ENCODE assay signal across 8 cellular contexts in the genomic region with DNA sequence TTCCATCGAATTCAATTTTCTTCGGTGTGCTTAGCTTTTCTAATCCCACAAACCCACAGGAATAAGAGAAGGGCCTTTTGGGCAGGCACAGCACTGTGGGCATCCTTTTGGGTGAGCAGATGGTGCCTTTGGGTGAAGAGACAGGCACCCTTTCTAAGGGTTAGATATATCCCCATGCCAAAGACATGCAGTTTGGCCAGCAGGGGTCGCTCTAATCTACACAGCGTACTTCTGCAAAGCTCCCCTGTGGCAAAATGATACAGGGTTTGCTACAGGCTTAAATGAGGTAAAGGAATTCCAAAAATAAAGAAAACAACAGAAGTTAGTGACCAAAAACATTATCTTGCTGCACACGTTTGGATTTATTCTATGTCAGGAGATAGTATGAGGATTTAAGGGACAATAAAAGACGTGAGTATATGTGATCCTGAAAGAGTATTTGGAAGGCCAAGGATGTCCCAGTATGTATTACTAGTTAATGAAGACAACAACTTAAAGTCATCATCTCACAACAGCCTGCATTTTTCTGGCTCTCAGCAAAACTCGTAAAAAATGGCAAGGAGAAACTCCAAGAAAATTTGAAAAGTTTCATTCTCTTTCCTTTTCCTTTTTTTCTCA. TPM values are rescaled to one million over a fixed set of nuclear protein-coding genes. Genes with fewer than 3 reads are reported as not detected.
A peak's percentile ranks its signal among the peaks of the same experiment; 100 is the strongest.
DNase-seq lines count a peak whose midpoint lies in the region; ATAC-seq, FAIRE-seq and TF ChIP-seq lines count a peak whose summit lies in the region.

No MANE protein-coding gene starts in this region.

- H3K9ac ChIP-seq in HepG2 (ENCODE audit: insufficient read depth, low read depth, low read length): no peak overlapping the region

- H3K4me2 ChIP-seq in HepG2 (ENCODE audit: low read depth, low read length): no peak overlapping the region

- no peak for TF ChIP-seq POLR2A in HepG2 (IDR thresholded peaks at IDR 0.05; ENCODE audit: insufficient read depth in 1 of 2, low read depth in 2 of 2, low read length in 2 of 2)

- no peaks in the 10 kb centered on the region for H3K79me2 ChIP-seq in HepG2 (ENCODE audit: insufficient read depth, low read length)

- no peak overlapping the region for H3K27ac ChIP-seq in brain microvascular endothelial cell
- H3K27ac ChIP-seq in HepG2 (ENCODE audit: extremely low read length, insufficient read depth, low read length): no peak overlapping the region

- H3K36me3 Mint-ChIP-seq in T-helper 2 cell treated with Interferon-gamma antibody and Interleukin-4, amounts not matched to agents 5 μg/mL and 100 μg/mL, for 36 hours (ENCODE audit: low read depth): no peaks in the 10 kb centered on the region

- DNase-seq in AG09309 (ENCODE audit: low read depth) (no peak), HT1080 (ENCODE audit: low read depth) (peak; percentile 29), brain microvascular endothelial cell (peak; percentile 40), HepG2 (ENCODE audit: low spot score) (peak; percentile 18), NCI-H1105 treated with DMSO at 0.1 percent for 48 hours (lab: John Stamatoyannopoulos, UW) (no peak)
- peak; percentile 7 for DNase-seq in T-helper 2 cell treated with Interferon-gamma antibody and Interleukin-4, amounts not matched to agents 5 μg/mL and 100 μg/mL, for 36 hours (ENCODE audit: low spot score)
- peak in 4 of 6 experiments; percentile 1 to 16 (median 2) for DNase-seq in stimulated activated naive CD4-positive, alpha-beta T cell (lab: John Stamatoyannopoulos, UW)

- FAIRE-seq in HepG2 (lab: Jason Lieb, UNC): peak; percentile 42

- CTCF ChIA-PET in HepG2 (lab: Yijun Ruan, JAX; ENCODE audit: low intra/inter-chr PET ratio, low total read pairs): interaction anchor here (1.5 kb wide), 1 partner anchor 111 kb away, joined by 5 read pairs; no protein-coding TSS in a partner anchor

- intact Hi-C loops in HepG2 (cut with micrococcal nuclease; ENCODE audit: unreplicated experiment): loop anchor here (1.0 to 5.0 kb wide), 2 partner anchors 111 to 666 kb away; no protein-coding TSS in a partner anchor

- no peak overlapping the region for H3K27ac Mint-ChIP-seq in T-helper 2 cell treated with Interferon-gamma antibody and Interleukin-4, amounts not matched to agents 5 μg/mL and 100 μg/mL, for 36 hours

- H4K20me1 ChIP-seq in HepG2 (ENCODE audit: insufficient read depth, low read length): no peaks in the 10 kb centered on the region

- TF ChIP-seq RAD21 in HepG2 (CRISPR knock-in tag; IDR thresholded peaks at IDR 0.05): no peak

- H3K36me3 ChIP-seq in brain microvascular endothelial cell (replicated peaks): no peaks in the 10 kb centered on the region
- no peaks in the 10 kb centered on the region for H3K36me3 ChIP-seq in HepG2 (replicated peaks in 1 of 2; ENCODE audit: control insufficient read depth in 1 of 2, insufficient read depth in 2 of 2, low read length in 2 of 2)

- POLR2A ChIA-PET in HepG2 (lab: Yijun Ruan, JAX): no interaction called here

- H3K27me3 Mint-ChIP-seq in T-helper 2 cell treated with Interferon-gamma antibody and Interleukin-4, amounts not matched to agents 5 μg/mL and 100 μg/mL, for 36 hours (ENCODE audit: low read depth): no peaks in the 10 kb centered on the region

- no peaks in the 10 kb centered on the region for H3K4me1 ChIP-seq in HepG2 (ENCODE audit: insufficient read depth, low read length)

- TF ChIP-seq CTCF in AG09309 (IDR thresholded peaks at IDR 0.05; ENCODE audit: control insufficient read depth, insufficient read depth, low read depth, low read length, missing control alignments) (peak; percentile 74), brain microvascular endothelial cell (IDR thresholded peaks at IDR 0.05; ENCODE audit: low read depth, low read length, missing control alignments) (peak; percentile 80), HepG2 (CRISPR knock-in tag; IDR thresholded peaks at IDR 0.05) (peak; percentile 63)

- H3K9me3 Mint-ChIP-seq in T-helper 2 cell treated with Interferon-gamma antibody and Interleukin-4, amounts not matched to agents 5 μg/mL and 100 μg/mL, for 36 hours: no peaks in the 10 kb centered on the region

- no peak overlapping the region for H2AFZ ChIP-seq in HepG2 (ENCODE audit: low read length)

- H3K4me3 Mint-ChIP-seq in T-helper 2 cell treated with Interferon-gamma antibody and Interleukin-4, amounts not matched to agents 5 μg/mL and 100 μg/mL, for 36 hours: no peak overlapping the region

- H3K4me3 ChIP-seq in AG09309 (ENCODE audit: control insufficient read depth, low read depth, low read length) (no peak overlapping the region), brain microvascular endothelial cell (ENCODE audit: low read depth, low read length) (no peak overlapping the region), HepG2 (replicated peaks in 1 of 3; ENCODE audit: insufficient read depth in 1 of 3, low read depth in 2 of 3, low read length in 3 of 3) (no peak overlapping the region)

- in situ Hi-C loops in brain microvascular endothelial cell (cut with HindIII; ENCODE audit: low pct_ligation_motif_present, low sequenced_read_pairs) (no loop called here), HepG2 (cut with HindIII; ENCODE audit: extremely low pct_ligation_motif_present, low pct_unique_long_range_greater_than_20kb) (no loop called here)

- no peaks in the 10 kb centered on the region for H3K9me3 ChIP-seq in HepG2 (ENCODE audit: low read length)

- WGBS in HepG2 (ENCODE audit: low lambda C conversion rate): 10% methylated on average over 7 of the region's 7 CpGs

- ATAC-seq in GM18858 (IDR thresholded peaks at IDR 0.05; ENCODE audit: unreplicated experiment) (peak; percentile 72), HepG2 (peak; percentile 89)

- TF ChIP-seq EP300 in HepG2 (IDR thresholded peaks at IDR 0.05; ENCODE audit: low read depth in 2 of 2, low read length in 2 of 2) (no peak), HepG2 (CRISPR knock-in tag; IDR thresholded peaks at IDR 0.05; ENCODE audit: borderline replicate concordance) (no peak)

- no peaks in the 10 kb centered on the region for H3K27me3 ChIP-seq in brain microvascular endothelial cell (replicated peaks)
- no peaks in the 10 kb centered on the region for H3K27me3 ChIP-seq in HepG2 (ENCODE audit: control insufficient read depth in 1 of 2, insufficient read depth in 2 of 2, low read length in 2 of 2)

- no TSS peak for BruUV-seq in HepG2 (replicated peaks; lab: Mats Ljungman, UMichigan)

- no peaks in the 10 kb centered on the region for H3K4me1 Mint-ChIP-seq in T-helper 2 cell treated with Interferon-gamma antibody and Interleukin-4, amounts not matched to agents 5 μg/mL and 100 μg/mL, for 36 hours (ENCODE audit: low read depth)

TF ChIP-seq in HepG2, 621 proteins besides CTCF, POLR2A, EP300 and RAD21 (continues in another document):
- TF ChIP-seq ZMAT3 (CRISPR knock-in tag; conservative IDR thresholded peaks at IDR 0.05) (no peak), NFE2L2 (IDR thresholded peaks at IDR 0.05; ENCODE audit: low read length) (no peak), TP53 (CRISPR knock-in tag; conservative IDR thresholded peaks at IDR 0.05) (no peak), ZNF251 (CRISPR knock-in tag; IDR thresholded peaks at IDR 0.05) (no peak), THYN1 (CRISPR knock-in tag; IDR thresholded peaks at IDR 0.05; ENCODE audit: borderline replicate concordance, low read depth) (no peak), SIN3A (IDR thresholded peaks at IDR 0.05; ENCODE audit: borderline replicate concordance, low read depth, low read length) (no peak), STAG1 (CRISPR knock-in tag; IDR thresholded peaks at IDR 0.05) (peak; percentile 62)
- TF ChIP-seq, protein P1, sequence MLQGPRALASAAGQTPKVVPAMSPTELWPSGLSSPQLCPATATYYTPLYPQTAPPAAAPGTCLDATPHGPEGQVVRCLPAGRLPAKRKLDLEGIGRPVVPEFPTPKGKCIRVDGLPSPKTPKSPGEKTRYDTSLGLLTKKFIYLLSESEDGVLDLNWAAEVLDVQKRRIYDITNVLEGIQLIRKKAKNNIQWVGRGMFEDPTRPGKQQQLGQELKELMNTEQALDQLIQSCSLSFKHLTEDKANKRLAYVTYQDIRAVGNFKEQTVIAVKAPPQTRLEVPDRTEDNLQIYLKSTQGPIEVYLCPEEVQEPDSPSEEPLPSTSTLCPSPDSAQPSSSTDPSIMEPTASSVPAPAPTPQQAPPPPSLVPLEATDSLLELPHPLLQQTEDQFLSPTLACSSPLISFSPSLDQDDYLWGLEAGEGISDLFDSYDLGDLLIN (CRISPR knock-in tag; IDR thresholded peaks at IDR 0.05; ENCODE audit: borderline replicate concordance): no peak

RNA-seq across cellular contexts. Expression of gene PHEX, which starts 49.5 kb away (rescaled TPM):
- total RNA-seq in HT1080 (2014; rRNA removed; shearing (Covaris generic)): 0.47 and 0.59 TPM in 2 replicates
- polyA plus RNA-seq in HT1080 (2015; cell fraction: cytosol; rRNA removed): 0.91 and 1.1 TPM in 2 replicates
- 0.38 and 0.54 TPM in 2 replicates for polyA plus RNA-seq in HT1080 (2015; cell fraction: nucleus; rRNA removed)
- 0.07 and 0.27 TPM in 2 replicates for total RNA-seq in HepG2 (2016; rRNA removed; fragmentation: Illumina TruSeq; extraction: Trizol)
- total RNA-seq in HepG2 (2016; cell fraction: cytosol; rRNA removed; fragmentation: Illumina TruSeq; extraction: Trizol; ENCODE audit: low read depth): 0.20 and 0.35 TPM in 2 replicates
- total RNA-seq in HepG2 (2016; cell fraction: insoluble cytoplasmic fraction; rRNA removed; fragmentation: Illumina TruSeq; extraction: Trizol): 0.06 TPM in 1 of 2 replicates, not detected in the other
- total RNA-seq in HepG2 (2016; cell fraction: membrane; rRNA removed; fragmentation: Illumina TruSeq; extraction: Trizol): 0.09 and 0.14 TPM in 2 replicates
- 0.22 and 0.50 TPM in 2 replicates for total RNA-seq in HepG2 (2016; cell fraction: nucleus; rRNA removed; fragmentation: Illumina TruSeq; extraction: Trizol)
- polyA plus RNA-seq in HepG2 (2011; rRNA removed): 0.01 and 0.03 TPM in 2 replicates
- polyA plus RNA-seq in HepG2 (2011; cell fraction: cytosol; rRNA removed): 0.05 TPM in 1 of 2 replicates, not detected in the other
- polyA plus RNA-seq in HepG2 (2011; cell fraction: nucleus; rRNA removed): 0.09 TPM in 1 of 2 replicates, not detected in the other
- polyA plus RNA-seq in HepG2 (2012): 0.03 TPM in 1 of 2 replicates, not detected in the other
- polyA plus RNA-seq in HepG2 (2016; cell fraction: cytosol; fragmentation: Illumina TruSeq; extraction: Trizol; ENCODE audit: low read depth): 0.03 TPM in 2 replicates
- polyA plus RNA-seq in HepG2 (2016; cell fraction: insoluble cytoplasmic fraction; fragmentation: Illumina TruSeq; extraction: Trizol; ENCODE audit: low read depth): not detected in 2 replicates
- 0.03 TPM in 1 of 2 replicates, not detected in the other for polyA plus RNA-seq in HepG2 (2016; cell fraction: membrane; fragmentation: Illumina TruSeq; extraction: Trizol; ENCODE audit: low read depth)
- 0.09 and 0.10 TPM in 2 replicates for polyA plus RNA-seq in HepG2 (2016; cell fraction: nucleus; fragmentation: Illumina TruSeq; extraction: Trizol; ENCODE audit: insufficient read depth, low read depth)
- 0.04 and 0.12 TPM in 2 replicates for polyA minus RNA-seq in HepG2 (2011; rRNA and poly(A)+ RNA removed; ENCODE audit: low replicate concordance)
- not detected in 2 replicates for polyA minus RNA-seq in HepG2 (2011; cell fraction: cytosol; rRNA and poly(A)+ RNA removed)
- 0.25 and 0.26 TPM in 2 replicates for polyA minus RNA-seq in HepG2 (2011; cell fraction: nucleus; rRNA and poly(A)+ RNA removed)

Comparison
In these comparisons a context has a peak if more than half of its experiments do, and no peak if none do; other contexts are left out.
1. DNase-seq: peak in HT1080 (single experiment), T-helper 2 cell treated with Interferon-gamma antibody and Interleukin-4, amounts not matched to agents 5 μg/mL and 100 μg/mL, for 36 hours (single experiment), brain microvascular endothelial cell (single experiment), HepG2 (single experiment) and stimulated activated naive CD4-positive, alpha-beta T cell (4 of 6); none in AG09309 (single experiment) and NCI-H1105 treated with DMSO at 0.1 percent for 48 hours (single experiment).
2. Peak in every context shown above with its lines, with median percentiles within 50 percentile points of each other: CTCF ChIP-seq.